20 cellular contexts compared by ENCODE assay signal in genomic region chr2:79223539-79223938, GRCh38.
DNase-seq lines count a peak whose midpoint lies in the region; TF ChIP-seq lines count a peak whose summit lies in the region.
"Had no signal": no experiment of that assay in that cellular context is flagged by ENCODE, and none has a peak within 500 bp of the region (broad histone marks: within the 10 kb centered on the region; RNA-seq: fewer than 3 reads in every experiment).

No MANE protein-coding gene starts in this region.

- DNase-seq in NCI-H82 (lab: John Stamatoyannopoulos, UW) (peak; percentile 5), NCI-H82 treated with DMSO at 0.1 percent for 48 hours (lab: John Stamatoyannopoulos, UW; ENCODE audit: unreplicated experiment) (no peak), NCI-H526 (lab: John Stamatoyannopoulos, UW) (peak; percentile 9 to 49), testis (peak; percentile 19), GM20000 (ENCODE audit: low spot score) (no peak), hepatic stellate cell (ENCODE audit: low spot score) (no peak), H9 (no peak)
- DNase-seq: KBM-7, kidney glomerular epithelial cell, NCI-H1930, NCI-H774, occipital lobe, retina, T1000, uterus had no signal

- H2BK20ac ChIP-seq in H9 (ENCODE audit: low read depth, low read length, poor library complexity, severe bottlenecking): no peak overlapping the region

- H3K79me2 ChIP-seq in H9 (ENCODE audit: insufficient read depth, low read length): no peaks in the 10 kb centered on the region

- no peaks in the 10 kb centered on the region for H3K36me3 ChIP-seq in testis (ENCODE audit: low read depth, missing control alignments)
- H3K36me3 ChIP-seq: ascending aorta, uterus had no signal

- H3K9me3 Mint-ChIP-seq in brain (no peaks in the 10 kb centered on the region), H9 (no peaks in the 10 kb centered on the region)
- H3K9me3 Mint-ChIP-seq: activated naive CD4-positive, alpha-beta T cell treated with anti-CD3 and anti-CD28 coated beads, Interleukin-2, amount 50 U/mL, for 72 hours; activated T-helper 1 cell treated with anti-CD3 and anti-CD28 coated beads, Interleukin-12 subunit alpha, Interleukin-12 subunit beta, Interleukin-2, Interleukin-4 antibody, amounts not matched to agents 30 ng/mL and 10 ng/mL and 1 ng/mL, durations not matched to agents 14 hours and 24 hours and 36 hours had no signal

- no peak overlapping the region for H2BK12ac ChIP-seq in H9 (ENCODE audit: insufficient read length, low read depth, low read length)

- H3K27ac Mint-ChIP-seq in brain (no peak overlapping the region), H9 (no peak overlapping the region)
- H3K27ac Mint-ChIP-seq: activated naive CD4-positive, alpha-beta T cell treated with anti-CD3 and anti-CD28 coated beads, Interleukin-2, amount 50 U/mL, for 72 hours; activated T-helper 1 cell treated with anti-CD3 and anti-CD28 coated beads, Interleukin-12 subunit alpha, Interleukin-12 subunit beta, Interleukin-2, Interleukin-4 antibody, amounts not matched to agents 30 ng/mL and 10 ng/mL and 1 ng/mL, durations not matched to agents 14 hours and 24 hours and 36 hours had no signal

- TF ChIP-seq CTCF in brain (conservative IDR thresholded peaks at IDR 0.05) (peak; percentile 48 to 49), testis (IDR thresholded peaks at IDR 0.05) (peak in 1 of 3 experiments; percentile 8), GM20000 (IDR thresholded peaks at IDR 0.05; ENCODE audit: extremely low read depth, missing control alignments) (no peak), H9 (conservative IDR thresholded peaks at IDR 0.05) (no peak)

- H2AK5ac ChIP-seq in H9 (ENCODE audit: insufficient read length, low read length): no peak overlapping the region

- H3K27ac ChIP-seq in testis: no peak overlapping the region
- no peak overlapping the region for H3K27ac ChIP-seq in H9 (ENCODE audit: insufficient read length, low read depth, low read length)
- H3K27ac ChIP-seq: ascending aorta, uterus had no signal

- H3K36me3 Mint-ChIP-seq in brain (no peaks in the 10 kb centered on the region), H9 (ENCODE audit: insufficient read depth in 1 of 3, low read depth in 3 of 3) (no peaks in the 10 kb centered on the region)
- H3K36me3 Mint-ChIP-seq: activated naive CD4-positive, alpha-beta T cell treated with anti-CD3 and anti-CD28 coated beads, Interleukin-2, amount 50 U/mL, for 72 hours had no signal

- H2BK120ac ChIP-seq in H9 (ENCODE audit: low read depth, low read length, poor library complexity, severe bottlenecking): no peak overlapping the region

- H3K9me3 ChIP-seq in testis: no peaks in the 10 kb centered on the region
- no peaks in the 10 kb centered on the region for H3K9me3 ChIP-seq in H9 (ENCODE audit: control insufficient read depth, low read depth, low read length)
- H3K9me3 ChIP-seq: ascending aorta, uterus had no signal

- no peak overlapping the region for H2BK5ac ChIP-seq in H9 (ENCODE audit: insufficient read length, low read length)

- H4K8ac ChIP-seq in H9 (replicated peaks; ENCODE audit: insufficient read length, low read depth, low read length): no peak overlapping the region

- H3K4me3 ChIP-seq in testis: no peak overlapping the region
- H3K4me3 ChIP-seq: ascending aorta, uterus had no signal

- H3K4me2 ChIP-seq in H9 (ENCODE audit: insufficient read depth, insufficient read length, low read length): no peak overlapping the region

- no peak overlapping the region for H3K9ac ChIP-seq in H9 (ENCODE audit: extremely low read depth, insufficient read length, low read length)

- H3K18ac ChIP-seq in H9 (ENCODE audit: insufficient read length, low read depth, low read length): no peak overlapping the region

- H4K91ac ChIP-seq in H9 (ENCODE audit: insufficient read length, low read depth, low read length): no peak overlapping the region

- no peak overlapping the region for H3K4me3 Mint-ChIP-seq in brain
- no peak overlapping the region for H3K4me3 Mint-ChIP-seq in H9
- H3K4me3 Mint-ChIP-seq: activated T-helper 1 cell treated with anti-CD3 and anti-CD28 coated beads, Interleukin-12 subunit alpha, Interleukin-12 subunit beta, Interleukin-2, Interleukin-4 antibody, amounts not matched to agents 30 ng/mL and 10 ng/mL and 1 ng/mL, durations not matched to agents 14 hours and 24 hours and 36 hours; central memory CD8-positive, alpha-beta T cell had no signal

- no peaks in the 10 kb centered on the region for H3K27me3 ChIP-seq in testis
- H3K27me3 ChIP-seq in H9 (ENCODE audit: insufficient read depth, low read length): no peaks in the 10 kb centered on the region
- H3K27me3 ChIP-seq: ascending aorta, uterus had no signal

- no peak overlapping the region for H3K23ac ChIP-seq in H9 (ENCODE audit: insufficient read length, low read depth, low read length)

- no peaks in the 10 kb centered on the region for H3K23me2 ChIP-seq in H9 (ENCODE audit: insufficient read length, low read depth, low read length, poor library complexity, severe bottlenecking)

- intact Hi-C loops in testis (cut with DNase I; ENCODE audit: low total_unique reads): no loop called here

- peaks cover 3% of the 10 kb centered on the region for H3K27me3 Mint-ChIP-seq in brain
- no peaks in the 10 kb centered on the region; the same call in 1 of the 2 replicates for H3K27me3 Mint-ChIP-seq in H9 (ENCODE audit: low read depth)
- H3K27me3 Mint-ChIP-seq: central memory CD8-positive, alpha-beta T cell had no signal

- H3K4me1 Mint-ChIP-seq in brain (no peaks in the 10 kb centered on the region), H9 (no peaks in the 10 kb centered on the region)
- H3K4me1 Mint-ChIP-seq: central memory CD8-positive, alpha-beta T cell had no signal

- H2BK15ac ChIP-seq in H9 (ENCODE audit: low read depth, low read length): no peak overlapping the region

- H3K4me1 ChIP-seq in testis (no peaks in the 10 kb centered on the region), H9 (ENCODE audit: insufficient read depth, low read length) (no peaks in the 10 kb centered on the region)
- H3K4me1 ChIP-seq: ascending aorta, uterus had no signal

- H3T11ph ChIP-seq in H9 (ENCODE audit: low read length): no peak overlapping the region

- no peaks in the 10 kb centered on the region for H3K79me1 ChIP-seq in H9 (ENCODE audit: insufficient read depth, low read depth, low read length, poor library complexity, severe bottlenecking)

- no peak for TF ChIP-seq POLR2A in testis (IDR thresholded peaks at IDR 0.05)

- no peak overlapping the region for H2AFZ ChIP-seq in H9 (ENCODE audit: low read length)

- no peak overlapping the region for H3K56ac ChIP-seq in H9 (ENCODE audit: insufficient read length, low read depth, low read length)

- no peak overlapping the region for H3K4ac ChIP-seq in H9 (ENCODE audit: low read depth, low read length)

- H4K5ac ChIP-seq in H9 (ENCODE audit: insufficient read length, low read depth, low read length): no peak overlapping the region

- H4K20me1 ChIP-seq in H9 (ENCODE audit: control insufficient read depth, insufficient read depth, insufficient read length): no peaks in the 10 kb centered on the region

- no peak overlapping the region for H3K14ac ChIP-seq in H9 (ENCODE audit: insufficient read depth, low read length)

Comparison
In these comparisons a context has a peak if more than half of its experiments do, and no peak if none do; other contexts are left out.
1. DNase-seq: peak in NCI-H82 (single experiment), NCI-H526 (2 of 2) and testis (single experiment); none in NCI-H82 treated with DMSO at 0.1 percent for 48 hours (single experiment), GM20000 (single experiment), hepatic stellate cell (single experiment) and H9 (single experiment).
2. CTCF ChIP-seq: peak in brain (2 of 2); none in GM20000 (single experiment) and H9 (single experiment).